19 cellular contexts compared by ENCODE assay signal in genomic region chr19:7153008-7153407, GRCh38.
DNase-seq lines count a peak whose midpoint lies in the region; ATAC-seq and TF ChIP-seq lines count a peak whose summit lies in the region.
"Had no signal": no experiment of that assay in that cellular context is flagged by ENCODE, and none has a peak within 500 bp of the region (broad histone marks: within the 10 kb centered on the region; RNA-seq: fewer than 3 reads in every experiment).

No MANE protein-coding gene starts in this region.

- CTCF ChIA-PET in activated CD4-positive, alpha-beta T cell treated with anti-CD3 and anti-CD28 coated beads, Interleukin-2, amount 10 ng/mL, durations not matched to agents 7 days and 5 days (lab: Charles Lee) = interaction anchor here (0.6 to 1.1 kb wide), 3 partner anchors 13 to 188 kb away, joined by 3 to 4 read pairs (median 3); no protein-coding TSS in a partner anchor
- CTCF ChIA-PET in activated CD4-positive, alpha-beta T cell treated with anti-CD3 and anti-CD28 coated beads for 36 hours (lab: Charles Lee) = interaction anchor here (0.6 to 1.9 kb wide), 2 partner anchors 188 to 1418 kb away, joined by 3 to 7 read pairs; no protein-coding TSS in a partner anchor

- no peaks in the 10 kb centered on the region for H3K4me1 Mint-ChIP-seq in activated CD4-positive, alpha-beta T cell treated with anti-CD3 and anti-CD28 coated beads, Interleukin-2, amount 10 ng/mL, durations not matched to agents 7 days and 5 days
- no peaks in the 10 kb centered on the region for H3K4me1 Mint-ChIP-seq in activated CD4-positive, alpha-beta T cell treated with anti-CD3 and anti-CD28 coated beads for 36 hours
- peaks cover 2% of the 10 kb centered on the region for H3K4me1 Mint-ChIP-seq in activated naive CD8-positive, alpha-beta T cell treated with anti-CD3 and anti-CD28 coated beads, Interleukin-2, amount 10 ng/mL, durations not matched to agents 7 days and 5 days
- H3K4me1 Mint-ChIP-seq in stimulated activated memory B cell treated with anti-CD40 and anti-IgM and Interleukin-4, amounts not matched to agents 10 μg/mL and 1 μg/mL and 100 μg/mL, for 72 hours = peaks cover 17% of the 10 kb centered on the region

- no peak overlapping the region for H3K4me3 ChIP-seq in thyroid gland (replicated peaks in 1 of 3)
- H3K4me3 ChIP-seq: left lung had no signal

- ATAC-seq in activated CD4-positive, alpha-beta T cell treated with anti-CD3 and anti-CD28 coated beads for 36 hours = no peak
- ATAC-seq in activated naive CD8-positive, alpha-beta T cell treated with anti-CD3 and anti-CD28 coated beads, Interleukin-2, amount 10 ng/mL, durations not matched to agents 7 days and 5 days (ENCODE audit: low read depth) = peak; percentile 33
- ATAC-seq in left colon (peak; percentile 19), HG02642 (IDR thresholded peaks at IDR 0.05; ENCODE audit: poor library complexity, unreplicated experiment) (no peak), GM21367 (IDR thresholded peaks at IDR 0.05; ENCODE audit: unreplicated experiment) (no peak)
- ATAC-seq in stimulated activated memory B cell treated with anti-CD40 and anti-IgM and Interleukin-4, amounts not matched to agents 10 μg/mL and 1 μg/mL and 100 μg/mL, for 72 hours = no peak

- no peak for DNase-seq in activated CD4-positive, alpha-beta T cell treated with anti-CD3 and anti-CD28 coated beads, Interleukin-2, amount 10 ng/mL, durations not matched to agents 7 days and 5 days
- DNase-seq in activated CD4-positive, alpha-beta T cell treated with anti-CD3 and anti-CD28 coated beads for 36 hours = no peak
- DNase-seq in activated naive CD8-positive, alpha-beta T cell treated with anti-CD3 and anti-CD28 coated beads, Interleukin-2, amount 10 ng/mL, durations not matched to agents 7 days and 5 days = no peak
- DNase-seq in left colon (no peak), thyroid gland (no peak)
- DNase-seq: activated CD4-positive, alpha-beta T cell treated with anti-CD3 and anti-CD28 coated beads, Interleukin-2, amount 50 U/mL, for 1 hour; activated naive CD4-positive, alpha-beta T cell treated with anti-CD3 and anti-CD28 coated beads, Interleukin-2, amount 50 U/mL, for 16 hours; activated T-cell treated with anti-CD3 and anti-CD28 coated beads, Interleukin-2, amount 50 U/mL, for 1 hour; DMS153; left lung; MM.1S; NCI-H187 treated with DMSO at 0.1 percent for 48 hours; NCI-H345; RPMI8226; stimulated activated CD4-positive, alpha-beta T cell treated with anti-CD3 and anti-CD28 coated beads, Interleukin-4, amount 100 ng/mL, for 24 hours had no signal

- H3K27me3 Mint-ChIP-seq in activated CD4-positive, alpha-beta T cell treated with anti-CD3 and anti-CD28 coated beads, Interleukin-2, amount 10 ng/mL, durations not matched to agents 7 days and 5 days = no peaks in the 10 kb centered on the region
- no peaks in the 10 kb centered on the region for H3K27me3 Mint-ChIP-seq in activated CD4-positive, alpha-beta T cell treated with anti-CD3 and anti-CD28 coated beads for 36 hours
- H3K27me3 Mint-ChIP-seq in activated naive CD8-positive, alpha-beta T cell treated with anti-CD3 and anti-CD28 coated beads, Interleukin-2, amount 10 ng/mL, durations not matched to agents 7 days and 5 days = peaks cover 4% of the 10 kb centered on the region
- no peaks in the 10 kb centered on the region for H3K27me3 Mint-ChIP-seq in stimulated activated memory B cell treated with anti-CD40 and anti-IgM and Interleukin-4, amounts not matched to agents 10 μg/mL and 1 μg/mL and 100 μg/mL, for 72 hours

- TF ChIP-seq CTCF in thyroid gland (IDR thresholded peaks at IDR 0.05) = no peak

- intact Hi-C loops in activated CD4-positive, alpha-beta T cell treated with anti-CD3 and anti-CD28 coated beads for 36 hours (cut with DNase I, micrococcal nuclease) = no loop called here
- intact Hi-C loops in left colon (cut with DNase I, micrococcal nuclease) = no loop called here
- intact Hi-C loops in thyroid gland (cut with DNase I) = loop anchor here (5.0 kb wide), 1 partner anchor 144 kb away; no protein-coding TSS in a partner anchor

- H3K9me3 ChIP-seq in thyroid gland = no peaks in the 10 kb centered on the region
- H3K9me3 ChIP-seq: left lung had no signal

- POLR2A ChIA-PET in activated CD4-positive, alpha-beta T cell treated with anti-CD3 and anti-CD28 coated beads, Interleukin-2, amount 10 ng/mL, durations not matched to agents 7 days and 5 days (lab: Charles Lee) = no interaction called here
- POLR2A ChIA-PET in activated CD4-positive, alpha-beta T cell treated with anti-CD3 and anti-CD28 coated beads for 36 hours (lab: Charles Lee) = interaction anchor here (1.3 kb wide), 1 partner anchor 18 kb away, joined by 3 read pairs; no protein-coding TSS in a partner anchor
- POLR2A ChIA-PET in activated naive CD8-positive, alpha-beta T cell treated with anti-CD3 and anti-CD28 coated beads, Interleukin-2, amount 10 ng/mL, durations not matched to agents 7 days and 5 days (lab: Charles Lee) = no interaction called here

- H3K4me1 ChIP-seq in thyroid gland = no peaks in the 10 kb centered on the region
- H3K4me1 ChIP-seq: left lung had no signal

- no peaks in the 10 kb centered on the region for H3K36me3 Mint-ChIP-seq in activated CD4-positive, alpha-beta T cell treated with anti-CD3 and anti-CD28 coated beads, Interleukin-2, amount 10 ng/mL, durations not matched to agents 7 days and 5 days (ENCODE audit: low read depth)
- no peaks in the 10 kb centered on the region for H3K36me3 Mint-ChIP-seq in activated CD4-positive, alpha-beta T cell treated with anti-CD3 and anti-CD28 coated beads for 36 hours (ENCODE audit: low read depth)
- H3K36me3 Mint-ChIP-seq in activated naive CD8-positive, alpha-beta T cell treated with anti-CD3 and anti-CD28 coated beads, Interleukin-2, amount 10 ng/mL, durations not matched to agents 7 days and 5 days = no peaks in the 10 kb centered on the region
- no peaks in the 10 kb centered on the region for H3K36me3 Mint-ChIP-seq in stimulated activated memory B cell treated with anti-CD40 and anti-IgM and Interleukin-4, amounts not matched to agents 10 μg/mL and 1 μg/mL and 100 μg/mL, for 72 hours

- H3K27me3 ChIP-seq in thyroid gland = no peaks in the 10 kb centered on the region
- H3K27me3 ChIP-seq: left lung had no signal

- no peaks in the 10 kb centered on the region for H3K9me3 Mint-ChIP-seq in activated CD4-positive, alpha-beta T cell treated with anti-CD3 and anti-CD28 coated beads, Interleukin-2, amount 10 ng/mL, durations not matched to agents 7 days and 5 days
- H3K9me3 Mint-ChIP-seq in activated CD4-positive, alpha-beta T cell treated with anti-CD3 and anti-CD28 coated beads for 36 hours (ENCODE audit: low read depth) = no peaks in the 10 kb centered on the region
- H3K9me3 Mint-ChIP-seq in activated naive CD8-positive, alpha-beta T cell treated with anti-CD3 and anti-CD28 coated beads, Interleukin-2, amount 10 ng/mL, durations not matched to agents 7 days and 5 days = peaks cover 4% of the 10 kb centered on the region
- peaks cover 4% of the 10 kb centered on the region for H3K9me3 Mint-ChIP-seq in stimulated activated memory B cell treated with anti-CD40 and anti-IgM and Interleukin-4, amounts not matched to agents 10 μg/mL and 1 μg/mL and 100 μg/mL, for 72 hours
- H3K9me3 Mint-ChIP-seq: CD14-positive monocyte had no signal

- peaks cover 2 to 4% of the 10 kb centered on the region in 2 donors for H3K36me3 ChIP-seq in thyroid gland

- H3K4me3 Mint-ChIP-seq in activated CD4-positive, alpha-beta T cell treated with anti-CD3 and anti-CD28 coated beads, Interleukin-2, amount 10 ng/mL, durations not matched to agents 7 days and 5 days = no peak overlapping the region
- H3K4me3 Mint-ChIP-seq in activated CD4-positive, alpha-beta T cell treated with anti-CD3 and anti-CD28 coated beads for 36 hours = no peak overlapping the region
- H3K4me3 Mint-ChIP-seq in activated naive CD8-positive, alpha-beta T cell treated with anti-CD3 and anti-CD28 coated beads, Interleukin-2, amount 10 ng/mL, durations not matched to agents 7 days and 5 days = peak overlapping the region; percentile 49
- H3K4me3 Mint-ChIP-seq in stimulated activated memory B cell treated with anti-CD40 and anti-IgM and Interleukin-4, amounts not matched to agents 10 μg/mL and 1 μg/mL and 100 μg/mL, for 72 hours = no peak overlapping the region
- H3K4me3 Mint-ChIP-seq: CD14-positive monocyte had no signal

- WGBS in thyroid gland, 2 donors = 68 to 83% methylated on average over 5 of the region's 5 CpGs

- H3K27ac Mint-ChIP-seq in activated CD4-positive, alpha-beta T cell treated with anti-CD3 and anti-CD28 coated beads, Interleukin-2, amount 10 ng/mL, durations not matched to agents 7 days and 5 days = peak overlapping the region; percentile 60
- H3K27ac Mint-ChIP-seq in activated CD4-positive, alpha-beta T cell treated with anti-CD3 and anti-CD28 coated beads for 36 hours = no peak overlapping the region
- H3K27ac Mint-ChIP-seq in activated naive CD8-positive, alpha-beta T cell treated with anti-CD3 and anti-CD28 coated beads, Interleukin-2, amount 10 ng/mL, durations not matched to agents 7 days and 5 days = peak overlapping the region; percentile 81
- H3K27ac Mint-ChIP-seq in stimulated activated memory B cell treated with anti-CD40 and anti-IgM and Interleukin-4, amounts not matched to agents 10 μg/mL and 1 μg/mL and 100 μg/mL, for 72 hours = peak overlapping the region; percentile 4

- H3K27ac ChIP-seq in thyroid gland = no peak overlapping the region
- H3K27ac ChIP-seq: left lung had no signal

- no peak for TF ChIP-seq POLR2A in thyroid gland (IDR thresholded peaks at IDR 0.05)

Comparison
In these comparisons a context has a peak if more than half of its experiments do, and no peak if none do; other contexts are left out.
1. ATAC-seq: peak in activated naive CD8-positive, alpha-beta T cell treated with anti-CD3 and anti-CD28 coated beads, Interleukin-2, amount 10 ng/mL, durations not matched to agents 7 days and 5 days (single experiment) and left colon (single experiment); none in activated CD4-positive, alpha-beta T cell treated with anti-CD3 and anti-CD28 coated beads for 36 hours (single experiment), stimulated activated memory B cell treated with anti-CD40 and anti-IgM and Interleukin-4, amounts not matched to agents 10 μg/mL and 1 μg/mL and 100 μg/mL, for 72 hours (single experiment), HG02642 (single experiment) and GM21367 (single experiment).